Comparison of ENCODE assay signal across 1 cellular context in the genomic region with DNA sequence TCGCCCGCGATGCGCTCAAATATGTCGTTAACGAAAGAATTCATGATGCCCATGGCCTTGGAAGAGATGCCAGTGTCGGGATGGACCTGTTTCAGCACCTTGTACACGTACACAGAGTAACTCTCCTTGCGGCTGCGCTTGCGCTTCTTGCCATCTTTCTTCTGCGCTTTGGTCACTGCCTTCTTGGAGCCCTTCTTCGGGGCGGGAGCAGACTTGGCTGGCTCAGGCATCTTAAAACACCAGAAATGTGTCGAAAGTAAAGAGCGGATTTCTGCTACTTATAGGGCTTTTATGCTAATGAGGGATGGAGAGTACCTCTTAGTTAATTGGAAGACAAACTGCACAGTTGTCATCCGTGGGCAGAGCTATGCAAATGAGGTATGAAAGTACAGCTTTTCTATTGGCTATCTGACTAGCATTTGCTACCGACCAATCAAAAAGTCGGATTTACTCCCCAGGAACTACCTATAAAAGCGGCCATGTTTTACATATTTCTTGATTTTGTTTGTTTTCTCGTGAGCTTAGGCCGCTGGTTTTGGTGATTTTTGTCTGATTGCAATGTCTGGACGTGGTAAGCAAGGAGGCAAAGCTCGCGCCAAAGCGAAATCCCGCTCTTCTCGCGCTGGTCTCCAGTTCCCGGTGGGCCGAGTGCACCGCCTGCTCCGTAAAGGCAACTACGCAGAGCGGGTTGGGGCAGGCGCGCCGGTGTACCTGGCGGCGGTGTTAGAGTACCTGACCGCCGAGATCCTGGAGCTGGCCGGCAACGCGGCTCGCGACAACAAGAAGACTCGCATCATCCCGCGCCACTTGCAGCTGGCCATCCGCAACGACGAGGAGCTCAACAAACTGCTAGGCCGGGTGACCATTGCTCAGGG.
TF ChIP-seq lines count a peak whose summit lies in the region.

No MANE protein-coding gene starts in this region.

TF ChIP-seq in K562, 482 proteins besides CTCF, POLR2A, EP300 and RAD21 (continued from another document and continues in another):
- TF ChIP-seq, protein P1, sequence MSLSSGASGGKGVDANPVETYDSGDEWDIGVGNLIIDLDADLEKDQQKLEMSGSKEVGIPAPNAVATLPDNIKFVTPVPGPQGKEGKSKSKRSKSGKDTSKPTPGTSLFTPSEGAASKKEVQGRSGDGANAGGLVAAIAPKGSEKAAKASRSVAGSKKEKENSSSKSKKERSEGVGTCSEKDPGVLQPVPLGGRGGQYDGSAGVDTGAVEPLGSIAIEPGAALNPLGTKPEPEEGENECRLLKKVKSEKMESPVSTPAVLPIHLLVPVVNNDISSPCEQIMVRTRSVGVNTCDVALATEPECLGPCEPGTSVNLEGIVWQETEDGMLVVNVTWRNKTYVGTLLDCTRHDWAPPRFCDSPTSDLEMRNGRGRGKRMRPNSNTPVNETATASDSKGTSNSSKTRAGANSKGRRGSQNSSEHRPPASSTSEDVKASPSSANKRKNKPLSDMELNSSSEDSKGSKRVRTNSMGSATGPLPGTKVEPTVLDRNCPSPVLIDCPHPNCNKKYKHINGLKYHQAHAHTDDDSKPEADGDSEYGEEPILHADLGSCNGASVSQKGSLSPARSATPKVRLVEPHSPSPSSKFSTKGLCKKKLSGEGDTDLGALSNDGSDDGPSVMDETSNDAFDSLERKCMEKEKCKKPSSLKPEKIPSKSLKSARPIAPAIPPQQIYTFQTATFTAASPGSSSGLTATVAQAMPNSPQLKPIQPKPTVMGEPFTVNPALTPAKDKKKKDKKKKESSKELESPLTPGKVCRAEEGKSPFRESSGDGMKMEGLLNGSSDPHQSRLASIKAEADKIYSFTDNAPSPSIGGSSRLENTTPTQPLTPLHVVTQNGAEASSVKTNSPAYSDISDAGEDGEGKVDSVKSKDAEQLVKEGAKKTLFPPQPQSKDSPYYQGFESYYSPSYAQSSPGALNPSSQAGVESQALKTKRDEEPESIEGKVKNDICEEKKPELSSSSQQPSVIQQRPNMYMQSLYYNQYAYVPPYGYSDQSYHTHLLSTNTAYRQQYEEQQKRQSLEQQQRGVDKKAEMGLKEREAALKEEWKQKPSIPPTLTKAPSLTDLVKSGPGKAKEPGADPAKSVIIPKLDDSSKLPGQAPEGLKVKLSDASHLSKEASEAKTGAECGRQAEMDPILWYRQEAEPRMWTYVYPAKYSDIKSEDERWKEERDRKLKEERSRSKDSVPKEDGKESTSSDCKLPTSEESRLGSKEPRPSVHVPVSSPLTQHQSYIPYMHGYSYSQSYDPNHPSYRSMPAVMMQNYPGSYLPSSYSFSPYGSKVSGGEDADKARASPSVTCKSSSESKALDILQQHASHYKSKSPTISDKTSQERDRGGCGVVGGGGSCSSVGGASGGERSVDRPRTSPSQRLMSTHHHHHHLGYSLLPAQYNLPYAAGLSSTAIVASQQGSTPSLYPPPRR (CRISPR knock-in tag; IDR thresholded peaks at IDR 0.05; ENCODE audit: borderline replicate concordance), result peak; percentile 88
- 0 out of 2 replicates have a peak, but pooled peaks have one; percentile 66 for TF ChIP-seq PHB (CRISPR knock-in tag; IDR thresholded peaks at IDR 0.05)
- no peak for TF ChIP-seq ZNF232 (CRISPR knock-in tag; IDR thresholded peaks at IDR 0.05)
- TF ChIP-seq MBD2 (IDR thresholded peaks at IDR 0.05; ENCODE audit: borderline replicate concordance, low read depth), result peak; percentile 92
- peak in 1 of 2 experiments; percentile 40; a peak in 3 of 4 replicates for TF ChIP-seq TBL1XR1 (IDR thresholded peaks at IDR 0.05; ENCODE audit: low read length in 2 of 2)
- no peak for TF ChIP-seq PHF20 (IDR thresholded peaks at IDR 0.05; ENCODE audit: partially characterized antibody)
- peak; percentile 72 for TF ChIP-seq ZEB2 (IDR thresholded peaks at IDR 0.05)
- TF ChIP-seq TCFL5 (CRISPR knock-in tag; conservative IDR thresholded peaks at IDR 0.05), result no peak
- peak; percentile 71; the same call in 1 of the 2 replicates for TF ChIP-seq ZNF197 (CRISPR knock-in tag; IDR thresholded peaks at IDR 0.05; ENCODE audit: low read depth)
- TF ChIP-seq ETV6 (IDR thresholded peaks at IDR 0.05; ENCODE audit: borderline replicate concordance in 1 of 2, low read depth in 2 of 2, low read length in 1 of 2), result no peak
- TF ChIP-seq ETV6 (CRISPR knock-in tag; IDR thresholded peaks at IDR 0.05; ENCODE audit: borderline replicate concordance), result peak; percentile 93
- no peak for TF ChIP-seq ZNF699 (CRISPR knock-in tag; IDR thresholded peaks at IDR 0.05; ENCODE audit: insufficient replicate concordance)
- no peak for TF ChIP-seq CBFA2T3 (IDR thresholded peaks at IDR 0.05)
- TF ChIP-seq ZNF589 (CRISPR knock-in tag; IDR thresholded peaks at IDR 0.05; ENCODE audit: low read depth), result peak; percentile 20; the same call in 1 of the 2 replicates
- no peak for TF ChIP-seq ZFP36 (IDR thresholded peaks at IDR 0.05; ENCODE audit: low read depth, low read length, partially characterized antibody)
- TF ChIP-seq RBM17 (IDR thresholded peaks at IDR 0.05; ENCODE audit: borderline replicate concordance, low read depth, low read length), result no peak
- TF ChIP-seq, protein P2, sequence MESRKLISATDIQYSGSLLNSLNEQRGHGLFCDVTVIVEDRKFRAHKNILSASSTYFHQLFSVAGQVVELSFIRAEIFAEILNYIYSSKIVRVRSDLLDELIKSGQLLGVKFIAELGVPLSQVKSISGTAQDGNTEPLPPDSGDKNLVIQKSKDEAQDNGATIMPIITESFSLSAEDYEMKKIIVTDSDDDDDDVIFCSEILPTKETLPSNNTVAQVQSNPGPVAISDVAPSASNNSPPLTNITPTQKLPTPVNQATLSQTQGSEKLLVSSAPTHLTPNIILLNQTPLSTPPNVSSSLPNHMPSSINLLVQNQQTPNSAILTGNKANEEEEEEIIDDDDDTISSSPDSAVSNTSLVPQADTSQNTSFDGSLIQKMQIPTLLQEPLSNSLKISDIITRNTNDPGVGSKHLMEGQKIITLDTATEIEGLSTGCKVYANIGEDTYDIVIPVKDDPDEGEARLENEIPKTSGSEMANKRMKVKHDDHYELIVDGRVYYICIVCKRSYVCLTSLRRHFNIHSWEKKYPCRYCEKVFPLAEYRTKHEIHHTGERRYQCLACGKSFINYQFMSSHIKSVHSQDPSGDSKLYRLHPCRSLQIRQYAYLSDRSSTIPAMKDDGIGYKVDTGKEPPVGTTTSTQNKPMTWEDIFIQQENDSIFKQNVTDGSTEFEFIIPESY (CRISPR knock-in tag; IDR thresholded peaks at IDR 0.05), result peak; percentile 8; the same call in 1 of the 2 replicates
- TF ChIP-seq, protein P3, sequence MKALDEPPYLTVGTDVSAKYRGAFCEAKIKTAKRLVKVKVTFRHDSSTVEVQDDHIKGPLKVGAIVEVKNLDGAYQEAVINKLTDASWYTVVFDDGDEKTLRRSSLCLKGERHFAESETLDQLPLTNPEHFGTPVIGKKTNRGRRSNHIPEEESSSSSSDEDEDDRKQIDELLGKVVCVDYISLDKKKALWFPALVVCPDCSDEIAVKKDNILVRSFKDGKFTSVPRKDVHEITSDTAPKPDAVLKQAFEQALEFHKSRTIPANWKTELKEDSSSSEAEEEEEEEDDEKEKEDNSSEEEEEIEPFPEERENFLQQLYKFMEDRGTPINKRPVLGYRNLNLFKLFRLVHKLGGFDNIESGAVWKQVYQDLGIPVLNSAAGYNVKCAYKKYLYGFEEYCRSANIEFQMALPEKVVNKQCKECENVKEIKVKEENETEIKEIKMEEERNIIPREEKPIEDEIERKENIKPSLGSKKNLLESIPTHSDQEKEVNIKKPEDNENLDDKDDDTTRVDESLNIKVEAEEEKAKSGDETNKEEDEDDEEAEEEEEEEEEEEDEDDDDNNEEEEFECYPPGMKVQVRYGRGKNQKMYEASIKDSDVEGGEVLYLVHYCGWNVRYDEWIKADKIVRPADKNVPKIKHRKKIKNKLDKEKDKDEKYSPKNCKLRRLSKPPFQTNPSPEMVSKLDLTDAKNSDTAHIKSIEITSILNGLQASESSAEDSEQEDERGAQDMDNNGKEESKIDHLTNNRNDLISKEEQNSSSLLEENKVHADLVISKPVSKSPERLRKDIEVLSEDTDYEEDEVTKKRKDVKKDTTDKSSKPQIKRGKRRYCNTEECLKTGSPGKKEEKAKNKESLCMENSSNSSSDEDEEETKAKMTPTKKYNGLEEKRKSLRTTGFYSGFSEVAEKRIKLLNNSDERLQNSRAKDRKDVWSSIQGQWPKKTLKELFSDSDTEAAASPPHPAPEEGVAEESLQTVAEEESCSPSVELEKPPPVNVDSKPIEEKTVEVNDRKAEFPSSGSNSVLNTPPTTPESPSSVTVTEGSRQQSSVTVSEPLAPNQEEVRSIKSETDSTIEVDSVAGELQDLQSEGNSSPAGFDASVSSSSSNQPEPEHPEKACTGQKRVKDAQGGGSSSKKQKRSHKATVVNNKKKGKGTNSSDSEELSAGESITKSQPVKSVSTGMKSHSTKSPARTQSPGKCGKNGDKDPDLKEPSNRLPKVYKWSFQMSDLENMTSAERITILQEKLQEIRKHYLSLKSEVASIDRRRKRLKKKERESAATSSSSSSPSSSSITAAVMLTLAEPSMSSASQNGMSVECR (CRISPR knock-in tag; IDR thresholded peaks at IDR 0.05), result peak; percentile 89
- peak; percentile 57 for TF ChIP-seq HDAC3 (IDR thresholded peaks at IDR 0.05; ENCODE audit: borderline replicate concordance, partially characterized antibody)
- TF ChIP-seq ZNF143 (CRISPR knock-in tag; IDR thresholded peaks at IDR 0.05), result peak; percentile 58; the same call in 1 of the 2 replicates
- TF ChIP-seq ZNF224 (CRISPR knock-in tag; IDR thresholded peaks at IDR 0.05), result no peak; the same call in 1 of the 2 replicates
- TF ChIP-seq, protein P4, sequence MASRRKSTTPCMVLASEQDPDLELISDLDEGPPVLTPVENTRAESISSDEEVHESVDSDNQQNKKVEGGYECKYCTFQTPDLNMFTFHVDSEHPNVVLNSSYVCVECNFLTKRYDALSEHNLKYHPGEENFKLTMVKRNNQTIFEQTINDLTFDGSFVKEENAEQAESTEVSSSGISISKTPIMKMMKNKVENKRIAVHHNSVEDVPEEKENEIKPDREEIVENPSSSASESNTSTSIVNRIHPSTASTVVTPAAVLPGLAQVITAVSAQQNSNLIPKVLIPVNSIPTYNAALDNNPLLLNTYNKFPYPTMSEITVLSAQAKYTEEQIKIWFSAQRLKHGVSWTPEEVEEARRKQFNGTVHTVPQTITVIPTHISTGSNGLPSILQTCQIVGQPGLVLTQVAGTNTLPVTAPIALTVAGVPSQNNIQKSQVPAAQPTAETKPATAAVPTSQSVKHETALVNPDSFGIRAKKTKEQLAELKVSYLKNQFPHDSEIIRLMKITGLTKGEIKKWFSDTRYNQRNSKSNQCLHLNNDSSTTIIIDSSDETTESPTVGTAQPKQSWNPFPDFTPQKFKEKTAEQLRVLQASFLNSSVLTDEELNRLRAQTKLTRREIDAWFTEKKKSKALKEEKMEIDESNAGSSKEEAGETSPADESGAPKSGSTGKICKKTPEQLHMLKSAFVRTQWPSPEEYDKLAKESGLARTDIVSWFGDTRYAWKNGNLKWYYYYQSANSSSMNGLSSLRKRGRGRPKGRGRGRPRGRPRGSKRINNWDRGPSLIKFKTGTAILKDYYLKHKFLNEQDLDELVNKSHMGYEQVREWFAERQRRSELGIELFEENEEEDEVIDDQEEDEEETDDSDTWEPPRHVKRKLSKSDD (conservative IDR thresholded peaks at IDR 0.05; ENCODE audit: low read length), result no peak
- no peak for TF ChIP-seq HDAC6 (IDR thresholded peaks at IDR 0.05; ENCODE audit: low read depth, low read length)
- TF ChIP-seq, protein P5, sequence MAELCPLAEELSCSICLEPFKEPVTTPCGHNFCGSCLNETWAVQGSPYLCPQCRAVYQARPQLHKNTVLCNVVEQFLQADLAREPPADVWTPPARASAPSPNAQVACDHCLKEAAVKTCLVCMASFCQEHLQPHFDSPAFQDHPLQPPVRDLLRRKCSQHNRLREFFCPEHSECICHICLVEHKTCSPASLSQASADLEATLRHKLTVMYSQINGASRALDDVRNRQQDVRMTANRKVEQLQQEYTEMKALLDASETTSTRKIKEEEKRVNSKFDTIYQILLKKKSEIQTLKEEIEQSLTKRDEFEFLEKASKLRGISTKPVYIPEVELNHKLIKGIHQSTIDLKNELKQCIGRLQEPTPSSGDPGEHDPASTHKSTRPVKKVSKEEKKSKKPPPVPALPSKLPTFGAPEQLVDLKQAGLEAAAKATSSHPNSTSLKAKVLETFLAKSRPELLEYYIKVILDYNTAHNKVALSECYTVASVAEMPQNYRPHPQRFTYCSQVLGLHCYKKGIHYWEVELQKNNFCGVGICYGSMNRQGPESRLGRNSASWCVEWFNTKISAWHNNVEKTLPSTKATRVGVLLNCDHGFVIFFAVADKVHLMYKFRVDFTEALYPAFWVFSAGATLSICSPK (IDR thresholded peaks at IDR 0.05; ENCODE audit: borderline replicate concordance), result no peak
- TF ChIP-seq, protein P6, sequence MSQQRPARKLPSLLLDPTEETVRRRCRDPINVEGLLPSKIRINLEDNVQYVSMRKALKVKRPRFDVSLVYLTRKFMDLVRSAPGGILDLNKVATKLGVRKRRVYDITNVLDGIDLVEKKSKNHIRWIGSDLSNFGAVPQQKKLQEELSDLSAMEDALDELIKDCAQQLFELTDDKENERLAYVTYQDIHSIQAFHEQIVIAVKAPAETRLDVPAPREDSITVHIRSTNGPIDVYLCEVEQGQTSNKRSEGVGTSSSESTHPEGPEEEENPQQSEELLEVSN (IDR thresholded peaks at IDR 0.05; ENCODE audit: borderline replicate concordance in 1 of 2, extremely low read depth in 1 of 2, insufficient read depth in 1 of 2, insufficient read length in 1 of 2, low read depth in 1 of 2, low read length in 1 of 2, poor library complexity in 1 of 2, severe bottlenecking in 1 of 2), result peak; percentile 50 to 82
- TF ChIP-seq CBX3 (IDR thresholded peaks at IDR 0.05; ENCODE audit: borderline replicate concordance in 1 of 2, low read length in 2 of 2), result peak in 1 of 2 experiments; percentile 12; a peak in 2 of 3 replicates
- peak; percentile 74 for TF ChIP-seq LCOR (CRISPR knock-in tag; IDR thresholded peaks at IDR 0.05)
- TF ChIP-seq BRD9 (IDR thresholded peaks at IDR 0.05; ENCODE audit: low read depth, partially characterized antibody), result no peak
- no peak for TF ChIP-seq ZFP1 (CRISPR knock-in tag; IDR thresholded peaks at IDR 0.05)
- TF ChIP-seq, protein P7, sequence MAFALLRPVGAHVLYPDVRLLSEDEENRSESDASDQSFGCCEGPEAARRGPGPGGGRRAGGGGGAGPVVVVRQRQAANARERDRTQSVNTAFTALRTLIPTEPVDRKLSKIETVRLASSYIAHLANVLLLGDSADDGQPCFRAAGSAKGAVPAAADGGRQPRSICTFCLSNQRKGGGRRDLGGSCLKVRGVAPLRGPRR (CRISPR knock-in tag; IDR thresholded peaks at IDR 0.05), result no peak
- peak; percentile 77 for TF ChIP-seq ZNF431 (CRISPR knock-in tag; IDR thresholded peaks at IDR 0.05)
- TF ChIP-seq SPI1 (IDR thresholded peaks at IDR 0.05; ENCODE audit: borderline replicate concordance, low read depth, low read length), result no peak
- TF ChIP-seq PTTG1 (tag; IDR thresholded peaks at IDR 0.05; ENCODE audit: low read depth), result no peak
- no peak for TF ChIP-seq DIDO1 (tag; IDR thresholded peaks at IDR 0.05; ENCODE audit: low read depth)
- TF ChIP-seq, protein P8, sequence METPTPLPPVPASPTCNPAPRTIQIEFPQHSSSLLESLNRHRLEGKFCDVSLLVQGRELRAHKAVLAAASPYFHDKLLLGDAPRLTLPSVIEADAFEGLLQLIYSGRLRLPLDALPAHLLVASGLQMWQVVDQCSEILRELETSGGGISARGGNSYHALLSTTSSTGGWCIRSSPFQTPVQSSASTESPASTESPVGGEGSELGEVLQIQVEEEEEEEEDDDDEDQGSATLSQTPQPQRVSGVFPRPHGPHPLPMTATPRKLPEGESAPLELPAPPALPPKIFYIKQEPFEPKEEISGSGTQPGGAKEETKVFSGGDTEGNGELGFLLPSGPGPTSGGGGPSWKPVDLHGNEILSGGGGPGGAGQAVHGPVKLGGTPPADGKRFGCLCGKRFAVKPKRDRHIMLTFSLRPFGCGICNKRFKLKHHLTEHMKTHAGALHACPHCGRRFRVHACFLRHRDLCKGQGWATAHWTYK (CRISPR knock-in tag; IDR thresholded peaks at IDR 0.05), result peak; percentile 13
- TF ChIP-seq MAFK (IDR thresholded peaks at IDR 0.05; ENCODE audit: low read length), result no peak
- TF ChIP-seq IFI16 (CRISPR knock-in tag; IDR thresholded peaks at IDR 0.05), result no peak
- TF ChIP-seq JUNB (CRISPR knock-in tag; conservative IDR thresholded peaks at IDR 0.05), result no peak
